Comparison of ENCODE assay signal across 8 cellular contexts in genomic region chr6:158231551-158232444, GRCh38.
A peak's percentile ranks its signal among the peaks of the same experiment; 100 is the strongest.
DNase-seq lines count a peak whose midpoint lies in the region; ATAC-seq and TF ChIP-seq lines count a peak whose summit lies in the region.

No MANE protein-coding gene starts in this region.

- H3K9me3 ChIP-seq in right atrium auricular region (no peaks in the 10 kb centered on the region), psoas muscle (no peaks in the 10 kb centered on the region)

- H4K20me1 ChIP-seq in GM23338 (replicated peaks; ENCODE audit: insufficient read depth), result peaks cover 20% of the 10 kb centered on the region; the same call in 1 of the 2 replicates

- WGBS in psoas muscle, 3 donors, result 1% methylated on average over 55 to 122 of the region's 123 CpGs

- POLR2A ChIA-PET in T-cell (lab: Charles Lee), result interaction anchor here (0.6 kb wide), 2 partner anchors 11 to 154 kb away, joined by 3 read pairs; no protein-coding TSS in a partner anchor

- H3K27ac ChIP-seq in GM23338 (ENCODE audit: low read depth) (peak overlapping the region; percentile 30; the same call in 1 of the 2 replicates), right atrium auricular region (peak overlapping the region; percentile 86 to 88), psoas muscle (peak overlapping the region; percentile 91)

- H3K36me3 ChIP-seq in GM23338 (ENCODE audit: insufficient read depth), result no peaks in the 10 kb centered on the region
- H3K36me3 ChIP-seq in right atrium auricular region, result no peaks in the 10 kb centered on the region
- H3K36me3 ChIP-seq in psoas muscle (ENCODE audit: insufficient read depth in 1 of 2, low read depth in 1 of 2), result no peaks in the 10 kb centered on the region

- H3K79me2 ChIP-seq in GM23338 (replicated peaks; ENCODE audit: insufficient read depth), result peaks cover 39% of the 10 kb centered on the region

- peak; percentile 73 for ATAC-seq in GM23338
- ATAC-seq in T-cell (replicated peaks in 1 of 4), result peak; percentile 83 to 85 (median 84)
- peak; percentile 70 to 82 (median 79) for ATAC-seq in psoas muscle

- H3K27ac Mint-ChIP-seq in GM23338 (peak overlapping the region; percentile 67; the same call in 1 of the 2 replicates), T-cell (peak overlapping the region; percentile 82 to 89)

- H3K9me2 ChIP-seq in GM23338 (ENCODE audit: insufficient read depth), result no peaks in the 10 kb centered on the region

- CTCF ChIA-PET in T-cell (lab: Charles Lee), result interaction anchor here (0.6 to 1.6 kb wide), 4 partner anchors 11 to 350 kb away, joined by 3 to 4 read pairs (median 3); no protein-coding TSS in a partner anchor

- peaks cover 20% of the 10 kb centered on the region for H3K27me3 Mint-ChIP-seq in GM23338 (ENCODE audit: insufficient read depth, low read depth, poor library complexity)
- H3K27me3 Mint-ChIP-seq in T-cell, result no peaks in the 10 kb centered on the region

- intact Hi-C loops in psoas muscle (cut with DNase I), result no loop called here

- H3K4me3 ChIP-seq in GM23338 (peak overlapping the region; percentile 87), LNCaP clone FGC (ENCODE audit: low read depth, low read length) (peak overlapping the region; percentile 61), right atrium auricular region (peak overlapping the region; percentile 64 to 85), psoas muscle (peak overlapping the region; percentile 84)

- peak overlapping the region; percentile 81 for H3K4me2 ChIP-seq in GM23338

- H3K4me1 Mint-ChIP-seq in GM23338 (peaks cover 21% of the 10 kb centered on the region), T-cell (peaks cover 20 to 37% (median 34%) of the 10 kb centered on the region in 3 donors)

- peak; percentile 81 for DNase-seq in ELR (ENCODE audit: low read depth)
- peak; percentile 83 for DNase-seq in GM23338 (ENCODE audit: low spot score)
- DNase-seq in LNCaP clone FGC (ENCODE audit: low read depth), result no peak
- peak; percentile 37 to 76 (median 64) for DNase-seq in T-cell
- peak; percentile 43 for DNase-seq in amniotic epithelial cell (ENCODE audit: low read depth)
- peak; percentile 70 for DNase-seq in right atrium auricular region (ENCODE audit: low spot score)
- DNase-seq in psoas muscle, result peak; percentile 81 to 87
- no peak for DNase-seq in DMS114 treated with DMSO at 0.1 percent for 48 hours (lab: John Stamatoyannopoulos, UW; ENCODE audit: unreplicated experiment)

- peaks cover 10% of the 10 kb centered on the region; the same call in 1 of the 2 replicates for H3F3A ChIP-seq in GM23338 (replicated peaks; ENCODE audit: low read depth)

- H3K4me1 ChIP-seq in GM23338 (ENCODE audit: insufficient read depth), result peaks cover 16% of the 10 kb centered on the region
- H3K4me1 ChIP-seq in right atrium auricular region, result peaks cover 0 to 20% of the 10 kb centered on the region in 2 donors
- peaks cover 20% of the 10 kb centered on the region for H3K4me1 ChIP-seq in psoas muscle

- H3K36me3 Mint-ChIP-seq in GM23338 (ENCODE audit: low read depth) (peaks cover 11% of the 10 kb centered on the region; the same call in 1 of the 3 replicates), T-cell (no peaks in the 10 kb centered on the region)

- H2AFZ ChIP-seq in GM23338, result peak overlapping the region; percentile 83

- peak overlapping the region; percentile 93 for H3K4me3 Mint-ChIP-seq in GM23338
- peak overlapping the region; percentile 87 to 95 (median 91) for H3K4me3 Mint-ChIP-seq in T-cell

- no peaks in the 10 kb centered on the region for H3K9me3 Mint-ChIP-seq in GM23338
- H3K9me3 Mint-ChIP-seq in T-cell, result no peaks in the 10 kb centered on the region

- H3K27me3 ChIP-seq in GM23338 (ENCODE audit: insufficient read depth), result peaks cover 29% of the 10 kb centered on the region
- no peaks in the 10 kb centered on the region for H3K27me3 ChIP-seq in right atrium auricular region
- H3K27me3 ChIP-seq in psoas muscle (ENCODE audit: insufficient read depth in 3 of 3, low read length in 2 of 3), result no peaks in the 10 kb centered on the region

- TF ChIP-seq CTCF in GM23338 (conservative IDR thresholded peaks at IDR 0.05; ENCODE audit: low read depth in 2 of 2) (no peak), LNCaP clone FGC (IDR thresholded peaks at IDR 0.05; ENCODE audit: control insufficient read depth, extremely low read depth, insufficient read depth) (no peak), right atrium auricular region (IDR thresholded peaks at IDR 0.05) (no peak), psoas muscle (IDR thresholded peaks at IDR 0.05) (no peak)

TF ChIP-seq in GM23338, 12 proteins besides CTCF, POLR2A, EP300 and RAD21:
- no peak for TF ChIP-seq EZH2 (IDR thresholded peaks at IDR 0.05; ENCODE audit: low read depth, unreplicated experiment)
- TF ChIP-seq, protein P1, sequence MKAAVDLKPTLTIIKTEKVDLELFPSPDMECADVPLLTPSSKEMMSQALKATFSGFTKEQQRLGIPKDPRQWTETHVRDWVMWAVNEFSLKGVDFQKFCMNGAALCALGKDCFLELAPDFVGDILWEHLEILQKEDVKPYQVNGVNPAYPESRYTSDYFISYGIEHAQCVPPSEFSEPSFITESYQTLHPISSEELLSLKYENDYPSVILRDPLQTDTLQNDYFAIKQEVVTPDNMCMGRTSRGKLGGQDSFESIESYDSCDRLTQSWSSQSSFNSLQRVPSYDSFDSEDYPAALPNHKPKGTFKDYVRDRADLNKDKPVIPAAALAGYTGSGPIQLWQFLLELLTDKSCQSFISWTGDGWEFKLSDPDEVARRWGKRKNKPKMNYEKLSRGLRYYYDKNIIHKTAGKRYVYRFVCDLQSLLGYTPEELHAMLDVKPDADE (IDR thresholded peaks at IDR 0.05), result no peak
- no peak for TF ChIP-seq STAT1 (IDR thresholded peaks at IDR 0.05; ENCODE audit: unreplicated experiment)
- TF ChIP-seq POLR2AphosphoS5 (IDR thresholded peaks at IDR 0.05; ENCODE audit: low read depth), result peak; percentile 1; the same call in 1 of the 2 replicates
- TF ChIP-seq CREB1 (CRISPR knock-in tag; IDR thresholded peaks at IDR 0.05; ENCODE audit: low read depth), result no peak
- no peak for TF ChIP-seq ZNF462 (CRISPR knock-in tag; IDR thresholded peaks at IDR 0.05)
- TF ChIP-seq EZH2phosphoT487 (IDR thresholded peaks at IDR 0.05; ENCODE audit: unreplicated experiment), result no peak

Comparison
In these comparisons a context has a peak if more than half of its experiments do, and no peak if none do; other contexts are left out.
1. DNase-seq: peak in ELR (single experiment), GM23338 (single experiment), T-cell (34 of 34), amniotic epithelial cell (single experiment), right atrium auricular region (single experiment) and psoas muscle (2 of 2); none in LNCaP clone FGC (single experiment) and DMS114 treated with DMSO at 0.1 percent for 48 hours (single experiment).
2. H3K27ac ChIP-seq: peak in every context shown above with its lines; median percentile 91 in psoas muscle; 87 in right atrium auricular region; 30 in GM23338.
3. Peak in every context shown above with its lines, with median percentiles within 50 percentile points of each other: ATAC-seq and H3K4me3 ChIP-seq.